13 cellular contexts compared by ENCODE assay signal in the genomic region with DNA sequence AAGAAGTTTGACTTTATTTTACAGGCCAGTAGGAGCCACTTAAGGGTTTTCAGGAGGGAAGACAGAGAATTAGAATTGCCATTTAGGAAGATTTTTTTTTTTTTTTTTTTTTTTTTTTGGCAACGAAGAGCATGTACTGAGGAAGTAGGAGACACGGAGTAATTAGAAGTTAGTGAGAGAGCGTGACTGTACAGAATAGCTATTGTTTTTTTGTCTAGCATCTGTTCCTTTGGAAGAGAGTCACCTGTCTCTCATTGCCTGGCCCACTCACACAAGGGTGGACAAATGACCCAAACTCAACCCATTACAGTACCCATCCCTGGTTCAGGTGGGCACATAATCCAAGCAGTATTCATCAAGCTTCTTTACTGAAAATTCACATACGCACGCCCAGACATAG.
DNase-seq lines count a peak whose midpoint lies in the region; TF ChIP-seq lines count a peak whose summit lies in the region.
"Had no signal": no experiment of that assay in that cellular context is flagged by ENCODE, and none has a peak within 500 bp of the region (broad histone marks: within the 10 kb centered on the region; RNA-seq: fewer than 3 reads in every experiment).

No MANE protein-coding gene starts in this region.

- TF ChIP-seq CTCF in GM20000 (IDR thresholded peaks at IDR 0.05; ENCODE audit: extremely low read depth, missing control alignments): no peak
- no peak for TF ChIP-seq CTCF in HFFc6 (IDR thresholded peaks at IDR 0.05)

- H3K27ac Mint-ChIP-seq in HFFc6: no peak overlapping the region
- H3K27ac Mint-ChIP-seq: CD4-positive, alpha-beta memory T cell had no signal

- no peaks in the 10 kb centered on the region for H3K36me3 Mint-ChIP-seq in HFFc6 (ENCODE audit: low read depth)
- H3K36me3 Mint-ChIP-seq: CD14-positive monocyte; CD4-positive, alpha-beta memory T cell had no signal

- no peak overlapping the region for H3K4me3 Mint-ChIP-seq in HFFc6
- H3K4me3 Mint-ChIP-seq: CD14-positive monocyte; CD4-positive, alpha-beta memory T cell had no signal

- H3K4me1 Mint-ChIP-seq in HFFc6 (ENCODE audit: low read depth): 0 out of 2 replicates have a peak, but pooled peaks cover 5% of the 10 kb centered on the region
- H3K4me1 Mint-ChIP-seq: CD4-positive, alpha-beta memory T cell had no signal

- DNase-seq in DMS79 treated with DMSO at 0.1 percent for 48 hours (lab: John Stamatoyannopoulos, UW) (peak; percentile 9), DMS79 (lab: John Stamatoyannopoulos, UW) (no peak), NCI-H748 (lab: John Stamatoyannopoulos, UW; ENCODE audit: unreplicated experiment) (peak; percentile 48), NCI-H748 treated with DMSO at 0.1 percent for 48 hours (lab: John Stamatoyannopoulos, UW) (no peak), foreskin melanocyte (peak; percentile 9), GM20000 (ENCODE audit: low spot score) (no peak), HFFc6 (no peak)
- DNase-seq: Calu3; CD4-positive, alpha-beta memory T cell; GOT3; H7; KG1 had no signal

- H3K27me3 Mint-ChIP-seq in HFFc6 (ENCODE audit: insufficient read depth): peaks cover 26% of the 10 kb centered on the region

- H3K9me3 Mint-ChIP-seq in HFFc6: no peaks in the 10 kb centered on the region
- H3K9me3 Mint-ChIP-seq: CD14-positive monocyte; CD4-positive, alpha-beta memory T cell had no signal

Comparison
In these comparisons a context has a peak if more than half of its experiments do, and no peak if none do; other contexts are left out.
1. DNase-seq: peak in DMS79 treated with DMSO at 0.1 percent for 48 hours (single experiment), NCI-H748 (single experiment) and foreskin melanocyte (single experiment); none in DMS79 (single experiment), NCI-H748 treated with DMSO at 0.1 percent for 48 hours (single experiment), GM20000 (single experiment) and HFFc6 (single experiment).